ENCODE assay signal across 8 cellular contexts in the genomic region with DNA sequence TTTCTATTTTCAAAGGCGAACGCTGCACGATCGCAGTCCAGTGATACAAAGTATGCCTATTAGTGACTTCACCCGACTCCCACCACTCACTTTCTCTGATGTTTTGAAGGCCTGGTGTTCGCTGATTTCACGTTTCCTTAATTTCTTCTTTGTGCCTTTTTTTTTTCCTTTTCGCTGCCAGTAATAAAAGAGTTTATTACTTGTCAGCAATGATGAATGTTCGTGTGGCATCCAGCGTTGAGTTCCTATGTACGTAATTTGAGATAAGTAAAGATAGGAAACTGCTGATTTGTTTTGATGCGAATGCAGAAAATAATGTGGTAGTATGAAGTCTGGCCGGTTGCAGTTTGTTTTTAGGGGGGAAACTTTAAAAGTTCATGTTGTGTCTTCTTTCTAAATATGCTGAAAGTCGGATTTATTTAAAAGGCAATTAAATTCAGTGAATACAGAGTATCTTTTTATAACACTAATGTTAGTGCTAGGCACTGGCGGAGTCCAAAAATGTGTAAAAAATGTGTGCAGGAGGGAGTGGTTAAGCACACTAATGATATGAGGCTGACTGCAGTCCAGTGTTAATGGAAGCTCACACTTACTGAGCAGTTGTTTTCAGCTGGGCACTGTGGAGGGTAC. TPM values are rescaled to one million over a fixed set of nuclear protein-coding genes. Genes with fewer than 3 reads are reported as not detected.
DNase-seq lines count a peak whose midpoint lies in the region; ATAC-seq and TF ChIP-seq lines count a peak whose summit lies in the region.

No MANE protein-coding gene starts in this region.

- peaks cover 2 to 4% of the 10 kb centered on the region in 2 donors for H3K36me3 Mint-ChIP-seq in activated T-cell treated with anti-CD3 and anti-CD28 coated beads, Interleukin-2, amount 50 U/mL, for 72 hours (ENCODE audit: insufficient read depth in 2 of 2)
- H3K36me3 Mint-ChIP-seq in naive thymus-derived CD8-positive, alpha-beta T cell: no peaks in the 10 kb centered on the region

- intact Hi-C loops in sciatic nerve (cut with DNase I): no loop called here

- H3K27me3 ChIP-seq in RWPE2 (ENCODE audit: insufficient read depth, poor library complexity, severe bottlenecking): no peaks in the 10 kb centered on the region

- peak overlapping the region; percentile 86 for H3K27ac Mint-ChIP-seq in activated T-cell treated with anti-CD3 and anti-CD28 coated beads, Interleukin-2, amount 50 U/mL, for 72 hours
- peak overlapping the region; percentile 73 to 95 (median 89) for H3K27ac Mint-ChIP-seq in naive thymus-derived CD8-positive, alpha-beta T cell

- no peaks in the 10 kb centered on the region for H3K36me3 ChIP-seq in RWPE2 (ENCODE audit: low read depth)

- POLR2A ChIA-PET in naive thymus-derived CD8-positive, alpha-beta T cell (lab: Charles Lee): interaction anchor here (1.0 to 5.0 kb wide), 4 partner anchors 8 to 135 kb away, joined by 3 to 108 read pairs (median 8); a partner anchor contains a TSS

- H3K27ac ChIP-seq in RWPE2 (ENCODE audit: poor library complexity, severe bottlenecking) (peak overlapping the region; percentile 68), epithelial cell of prostate (peak overlapping the region; percentile 78)

- ATAC-seq in activated T-cell treated with anti-CD3 and anti-CD28 coated beads, Interleukin-2, amount 50 U/mL, for 72 hours (replicated peaks in 1 of 2): no peak
- ATAC-seq in RWPE2 (ENCODE audit: low read depth): peak; percentile 35; the same call in 1 of the 3 replicates
- no peak for ATAC-seq in naive thymus-derived CD8-positive, alpha-beta T cell
- no peak for ATAC-seq in HG03039 (IDR thresholded peaks at IDR 0.05; ENCODE audit: unreplicated experiment)
- ATAC-seq in sciatic nerve: no peak
- ATAC-seq in HG03469 (IDR thresholded peaks at IDR 0.05; ENCODE audit: unreplicated experiment): no peak

- H3K27me3 Mint-ChIP-seq in activated T-cell treated with anti-CD3 and anti-CD28 coated beads, Interleukin-2, amount 50 U/mL, for 72 hours (ENCODE audit: low read depth): peaks cover 11% of the 10 kb centered on the region
- H3K27me3 Mint-ChIP-seq in naive thymus-derived CD8-positive, alpha-beta T cell: peaks cover 0 to 6% (median 0%) of the 10 kb centered on the region in 5 donors

- no peaks in the 10 kb centered on the region for H3K9me3 ChIP-seq in RWPE2 (ENCODE audit: severe bottlenecking)

- no peaks in the 10 kb centered on the region for H3K9me3 Mint-ChIP-seq in activated T-cell treated with anti-CD3 and anti-CD28 coated beads, Interleukin-2, amount 50 U/mL, for 72 hours
- H3K9me3 Mint-ChIP-seq in naive thymus-derived CD8-positive, alpha-beta T cell: no peaks in the 10 kb centered on the region

- H3K4me3 Mint-ChIP-seq in activated T-cell treated with anti-CD3 and anti-CD28 coated beads, Interleukin-2, amount 50 U/mL, for 72 hours: peak overlapping the region; percentile 86 to 99
- peak overlapping the region; percentile 79 to 96 (median 90) for H3K4me3 Mint-ChIP-seq in naive thymus-derived CD8-positive, alpha-beta T cell

- H3K4me1 ChIP-seq in RWPE2 (ENCODE audit: insufficient read depth, poor library complexity, severe bottlenecking): no peaks in the 10 kb centered on the region

- H3K4me1 Mint-ChIP-seq in activated T-cell treated with anti-CD3 and anti-CD28 coated beads, Interleukin-2, amount 50 U/mL, for 72 hours (ENCODE audit: low read depth): peaks cover 37% of the 10 kb centered on the region
- peaks cover 19 to 39% (median 30%) of the 10 kb centered on the region in 4 donors for H3K4me1 Mint-ChIP-seq in naive thymus-derived CD8-positive, alpha-beta T cell

- no peak for DNase-seq in activated T-cell treated with anti-CD3 and anti-CD28 coated beads, Interleukin-2, amount 50 U/mL, for 72 hours
- DNase-seq in activated T-cell treated with anti-CD3 and anti-CD28 coated beads, Interleukin-2, amount 50 U/mL, for 48 hours: no peak
- no peak for DNase-seq in RWPE2 (ENCODE audit: low spot score)
- no peak for DNase-seq in epithelial cell of prostate (ENCODE audit: low read depth, low spot score)
- peak in 1 of 10 donors; percentile 44 for DNase-seq in naive thymus-derived CD8-positive, alpha-beta T cell
- no peak for DNase-seq in sciatic nerve (ENCODE audit: low spot score)

- H3K4me3 ChIP-seq in RWPE2 (ENCODE audit: severe bottlenecking): peak overlapping the region; percentile 94

- TF ChIP-seq CTCF in RWPE2 (IDR thresholded peaks at IDR 0.05; ENCODE audit: poor library complexity, severe bottlenecking): no peak

RNA-seq across cellular contexts. Expression of a gene that starts 0.8 kb away (rescaled TPM):
- total RNA-seq in activated T-cell treated with anti-CD3 and anti-CD28 coated beads, Interleukin-2, amount 50 U/mL, for 72 hours: 10 to 100 TPM; 14.3 to 16.4 TPM
- total RNA-seq in naive thymus-derived CD8-positive, alpha-beta T cell: 10 to 100 TPM; 14.4 to 14.6 TPM
- polyA plus RNA-seq in naive thymus-derived CD8-positive, alpha-beta T cell: 10 to 100 TPM; 13.1 to 13.6 (median 13.6) TPM
- total RNA-seq in sciatic nerve: 30.3 TPM

RNA-seq across cellular contexts. Expression of a gene that starts 14.2 kb away (rescaled TPM):
- total RNA-seq in activated T-cell treated with anti-CD3 and anti-CD28 coated beads, Interleukin-2, amount 50 U/mL, for 72 hours: 10 to 100 TPM; 26.1 to 26.6 TPM
- 10 to 100 TPM; 40.2 to 41.4 TPM for total RNA-seq in naive thymus-derived CD8-positive, alpha-beta T cell
- 10 to 100 TPM in 1 of 3 donors, 1 to 10 TPM in 2; 7.2 to 11.4 (median 7.5) TPM for polyA plus RNA-seq in naive thymus-derived CD8-positive, alpha-beta T cell
- 42.2 TPM for total RNA-seq in sciatic nerve
